10 cellular contexts compared by ENCODE assay signal in genomic region chr3:46844851-46845250, GRCh38. TPM values are rescaled to one million over a fixed set of nuclear protein-coding genes. Genes with fewer than 3 reads are reported as not detected.
DNase-seq lines count a peak whose midpoint lies in the region; ATAC-seq and TF ChIP-seq lines count a peak whose summit lies in the region.
"Had no signal": no experiment of that assay in that cellular context is flagged by ENCODE, and none has a peak within 500 bp of the region (broad histone marks: within the 10 kb centered on the region; RNA-seq: fewer than 3 reads in every experiment).

No MANE protein-coding gene starts in this region.

- 48% methylated on average over 11 of the region's 11 CpGs for WGBS in SK-N-SH (ENCODE audit: low lambda C conversion rate)

- peak overlapping the region in 1 of 2 experiments; percentile 49; a peak in 2 of 4 replicates for H3K4me3 ChIP-seq in SK-N-SH (ENCODE audit: low read depth in 2 of 2, low read length in 1 of 2)

- no peaks in the 10 kb centered on the region for H3F3A ChIP-seq in SK-N-SH (replicated peaks; ENCODE audit: insufficient read depth)

- no peaks in the 10 kb centered on the region for H3K79me2 ChIP-seq in SK-N-SH (ENCODE audit: insufficient read depth)

- peaks cover 0 to 27% of the 10 kb centered on the region in 2 experiments; a peak in 2 of 4 replicates for H3K4me1 ChIP-seq in SK-N-SH (ENCODE audit: control insufficient read depth in 1 of 2, insufficient read depth in 2 of 2, low read depth in 1 of 2, low read length in 1 of 2)

- peak overlapping the region; percentile 69 for H3K4me2 ChIP-seq in SK-N-SH

- H3K27ac ChIP-seq in SK-N-SH (ENCODE audit: low read depth in 2 of 2, low read length in 1 of 2) = peak overlapping the region; percentile 38 to 98; a peak in 3 of 4 replicates

- ATAC-seq in SK-N-SH treated with all-trans-retinoic acid at 6 μM for 48 hours (no peak), HG03135 (IDR thresholded peaks at IDR 0.05; ENCODE audit: unreplicated experiment) (no peak)
- ATAC-seq in stimulated activated naive CD8-positive, alpha-beta T cell treated with anti-CD3 and anti-CD28 coated beads, Interleukin-15, amount 100 ng/mL, for 72 hours = no peak

- no peaks in the 10 kb centered on the region for H4K20me1 ChIP-seq in SK-N-SH (ENCODE audit: insufficient read depth)

- no peak for TF ChIP-seq CTCF in SK-N-SH (IDR thresholded peaks at IDR 0.05)

- peaks cover 8% of the 10 kb centered on the region; the same call in 1 of the 2 replicates for H3K9me3 ChIP-seq in SK-N-SH

- no peak for TF ChIP-seq RAD21 in SK-N-SH (IDR thresholded peaks at IDR 0.05; ENCODE audit: low read length)

- H3K27ac Mint-ChIP-seq in activated T-helper 2 cell treated with anti-CD3 and anti-CD28 coated beads, Interferon-gamma antibody, Interleukin-2, Interleukin-4, amounts not matched to agents 10 μg/mL and 5 μg/mL and 100 μg/mL, durations not matched to agents 14 hours and 24 hours and 36 hours = peak overlapping the region; percentile 35
- peak overlapping the region; percentile 94 to 98 for H3K27ac Mint-ChIP-seq in stimulated activated naive CD8-positive, alpha-beta T cell treated with anti-CD3 and anti-CD28 coated beads, Interleukin-15, amount 100 ng/mL, for 72 hours

- POLR2A ChIA-PET in SK-N-SH (lab: Yijun Ruan, JAX) = interaction anchor here (0.7 to 2.5 kb wide), 16 partner anchors 9 to 319 kb away, joined by 3 to 15 read pairs (median 4); partner anchors contain the start of genes NBEAL2, PTH1R, SETD2 and TMIE

- H3K9me3 Mint-ChIP-seq in activated T-helper 2 cell treated with anti-CD3 and anti-CD28 coated beads, Interferon-gamma antibody, Interleukin-2, Interleukin-4, amounts not matched to agents 10 μg/mL and 5 μg/mL and 100 μg/mL, durations not matched to agents 14 hours and 24 hours and 36 hours = peaks cover 17% of the 10 kb centered on the region
- peaks cover 9 to 27% of the 10 kb centered on the region in 2 donors for H3K9me3 Mint-ChIP-seq in stimulated activated naive CD8-positive, alpha-beta T cell treated with anti-CD3 and anti-CD28 coated beads, Interleukin-15, amount 100 ng/mL, for 72 hours

- no peak for TF ChIP-seq EP300 in SK-N-SH (IDR thresholded peaks at IDR 0.05; ENCODE audit: borderline replicate concordance in 1 of 2, low read depth in 1 of 2, low read length in 1 of 2)

- H3K4me3 Mint-ChIP-seq in activated T-helper 2 cell treated with anti-CD3 and anti-CD28 coated beads, Interferon-gamma antibody, Interleukin-2, Interleukin-4, amounts not matched to agents 10 μg/mL and 5 μg/mL and 100 μg/mL, durations not matched to agents 14 hours and 24 hours and 36 hours (ENCODE audit: low read depth) = peak overlapping the region; percentile 54
- H3K4me3 Mint-ChIP-seq in stimulated activated naive CD8-positive, alpha-beta T cell treated with anti-CD3 and anti-CD28 coated beads, Interleukin-15, amount 100 ng/mL, for 72 hours = peak overlapping the region; percentile 77 to 88

- CTCF ChIA-PET in SK-N-SH (lab: Yijun Ruan, JAX) = interaction anchor here (0.8 to 8.4 kb wide), 30 partner anchors 10 to 485 kb away, joined by 3 to 72 read pairs (median 5); partner anchors contain the start of genes MYL3 and TMIE

- peak; percentile 55 for DNase-seq in SK-N-SH
- no peak for DNase-seq in activated T-helper 2 cell treated with anti-CD3 and anti-CD28 coated beads, Interferon-gamma antibody, Interleukin-2, Interleukin-4, amounts not matched to agents 10 μg/mL and 5 μg/mL and 100 μg/mL, durations not matched to agents 14 hours and 24 hours and 36 hours (ENCODE audit: low spot score)
- peak; percentile 43 for DNase-seq in left kidney (ENCODE audit: low read depth, low spot score)
- DNase-seq in stimulated activated naive CD8-positive, alpha-beta T cell treated with anti-CD3 and anti-CD28 coated beads, Interleukin-15, amount 100 ng/mL, for 72 hours = no peak
- DNase-seq in superior temporal gyrus (ENCODE audit: extremely low spot score) = no peak
- DNase-seq in occipital lobe (lab: John Stamatoyannopoulos, UW) = no peak
- DNase-seq: effector CD4-positive, alpha-beta T cell; NCI-H2107 had no signal

- no peaks in the 10 kb centered on the region for H3K36me3 ChIP-seq in SK-N-SH (replicated peaks in 1 of 2; ENCODE audit: control insufficient read depth in 1 of 2, insufficient read depth in 2 of 2, low read length in 1 of 2)

- peaks cover 6% of the 10 kb centered on the region for H3K36me3 Mint-ChIP-seq in activated T-helper 2 cell treated with anti-CD3 and anti-CD28 coated beads, Interferon-gamma antibody, Interleukin-2, Interleukin-4, amounts not matched to agents 10 μg/mL and 5 μg/mL and 100 μg/mL, durations not matched to agents 14 hours and 24 hours and 36 hours (ENCODE audit: low read depth)

- H2AFZ ChIP-seq in SK-N-SH (ENCODE audit: low read depth) = peak overlapping the region; percentile 90; the same call in 1 of the 2 replicates

- H3K27me3 ChIP-seq in SK-N-SH (ENCODE audit: insufficient read depth) = no peaks in the 10 kb centered on the region

- intact Hi-C loops in activated T-helper 2 cell treated with anti-CD3 and anti-CD28 coated beads, Interferon-gamma antibody, Interleukin-2, Interleukin-4, amounts not matched to agents 10 μg/mL and 5 μg/mL and 100 μg/mL, durations not matched to agents 14 hours and 24 hours and 36 hours (cut with micrococcal nuclease) = no loop called here

- H3K9ac ChIP-seq in SK-N-SH = peak overlapping the region; percentile 72; the same call in 1 of the 2 replicates

- no peaks in the 10 kb centered on the region for H3K4me1 Mint-ChIP-seq in activated T-helper 2 cell treated with anti-CD3 and anti-CD28 coated beads, Interferon-gamma antibody, Interleukin-2, Interleukin-4, amounts not matched to agents 10 μg/mL and 5 μg/mL and 100 μg/mL, durations not matched to agents 14 hours and 24 hours and 36 hours (ENCODE audit: low read depth)
- peaks cover 17% of the 10 kb centered on the region for H3K4me1 Mint-ChIP-seq in stimulated activated naive CD8-positive, alpha-beta T cell treated with anti-CD3 and anti-CD28 coated beads, Interleukin-15, amount 100 ng/mL, for 72 hours

- peaks cover 24% of the 10 kb centered on the region for H3K27me3 Mint-ChIP-seq in activated T-helper 2 cell treated with anti-CD3 and anti-CD28 coated beads, Interferon-gamma antibody, Interleukin-2, Interleukin-4, amounts not matched to agents 10 μg/mL and 5 μg/mL and 100 μg/mL, durations not matched to agents 14 hours and 24 hours and 36 hours (ENCODE audit: low read depth)
- H3K27me3 Mint-ChIP-seq in stimulated activated naive CD8-positive, alpha-beta T cell treated with anti-CD3 and anti-CD28 coated beads, Interleukin-15, amount 100 ng/mL, for 72 hours = no peaks in the 10 kb centered on the region

- H3K9me2 ChIP-seq in SK-N-SH = no peaks in the 10 kb centered on the region

TF ChIP-seq in SK-N-SH, 30 proteins besides CTCF, POLR2A, EP300 and RAD21:
- TF ChIP-seq FOSL2 (IDR thresholded peaks at IDR 0.05; ENCODE audit: borderline replicate concordance, low read depth) (no peak), CHD2 (IDR thresholded peaks at IDR 0.05; ENCODE audit: low read length, partially characterized antibody) (no peak), TEAD4 (IDR thresholded peaks at IDR 0.05; ENCODE audit: borderline replicate concordance, insufficient read depth) (no peak), POLR2AphosphoS5 (IDR thresholded peaks at IDR 0.05; ENCODE audit: low read depth, low read length) (no peak), NFIC (IDR thresholded peaks at IDR 0.05; ENCODE audit: borderline replicate concordance) (no peak), TAF1 (IDR thresholded peaks at IDR 0.05; ENCODE audit: borderline replicate concordance, low read depth, low read length) (no peak)

TF ChIP-seq in SK-N-SH treated with all-trans-retinoic acid at 6 μM for 48 hours, 23 proteins besides CTCF, POLR2A, EP300 and RAD21 (continues in another document):
- no peak for TF ChIP-seq PATZ1 (CRISPR knock-in tag; IDR thresholded peaks at IDR 0.05; ENCODE audit: borderline replicate concordance)
- no peak for TF ChIP-seq TCF4 (CRISPR knock-in tag; IDR thresholded peaks at IDR 0.05; ENCODE audit: borderline replicate concordance)
- no peak for TF ChIP-seq ZNF8 (CRISPR knock-in tag; IDR thresholded peaks at IDR 0.05)

RNA-seq across cellular contexts. Expression of gene MYL3, which starts 18.4 kb away (rescaled TPM):
- polyA plus RNA-seq in SK-N-SH (2012; rRNA removed) = not detected in 2 replicates
- not detected in 2 replicates for polyA plus RNA-seq in SK-N-SH (2012; cell fraction: cytosol; rRNA removed)
- not detected in 2 replicates for polyA plus RNA-seq in SK-N-SH (2012; cell fraction: nucleus; rRNA removed)
- total RNA-seq in activated T-helper 2 cell treated with anti-CD3 and anti-CD28 coated beads, Interferon-gamma antibody, Interleukin-2, Interleukin-4, amounts not matched to agents 10 μg/mL and 5 μg/mL and 100 μg/mL, durations not matched to agents 14 hours and 24 hours and 36 hours = not detected in 2 replicates
- not detected for total RNA-seq in occipital lobe

RNA-seq across cellular contexts. Expression of gene PTH1R, which starts 32.7 kb away (rescaled TPM):
- polyA plus RNA-seq in SK-N-SH (2012; rRNA removed) = 0.07 and 0.34 TPM in 2 replicates
- polyA plus RNA-seq in SK-N-SH (2012; cell fraction: cytosol; rRNA removed) = 0.18 and 0.49 TPM in 2 replicates
- 0.61 TPM in 2 replicates for polyA plus RNA-seq in SK-N-SH (2012; cell fraction: nucleus; rRNA removed)
- not detected in 2 replicates for total RNA-seq in activated T-helper 2 cell treated with anti-CD3 and anti-CD28 coated beads, Interferon-gamma antibody, Interleukin-2, Interleukin-4, amounts not matched to agents 10 μg/mL and 5 μg/mL and 100 μg/mL, durations not matched to agents 14 hours and 24 hours and 36 hours
- total RNA-seq in occipital lobe = 2.3 TPM

Comparison
In these comparisons a context has a peak if more than half of its experiments do, and no peak if none do; other contexts are left out.
1. DNase-seq: peak in SK-N-SH (single experiment) and left kidney (single experiment); none in activated T-helper 2 cell treated with anti-CD3 and anti-CD28 coated beads, Interferon-gamma antibody, Interleukin-2, Interleukin-4, amounts not matched to agents 10 μg/mL and 5 μg/mL and 100 μg/mL, durations not matched to agents 14 hours and 24 hours and 36 hours (single experiment), stimulated activated naive CD8-positive, alpha-beta T cell treated with anti-CD3 and anti-CD28 coated beads, Interleukin-15, amount 100 ng/mL, for 72 hours (0 of 2), superior temporal gyrus (single experiment) and occipital lobe (single experiment).